Comparison of ENCODE assay signal across 27 cellular contexts in the genomic region with DNA sequence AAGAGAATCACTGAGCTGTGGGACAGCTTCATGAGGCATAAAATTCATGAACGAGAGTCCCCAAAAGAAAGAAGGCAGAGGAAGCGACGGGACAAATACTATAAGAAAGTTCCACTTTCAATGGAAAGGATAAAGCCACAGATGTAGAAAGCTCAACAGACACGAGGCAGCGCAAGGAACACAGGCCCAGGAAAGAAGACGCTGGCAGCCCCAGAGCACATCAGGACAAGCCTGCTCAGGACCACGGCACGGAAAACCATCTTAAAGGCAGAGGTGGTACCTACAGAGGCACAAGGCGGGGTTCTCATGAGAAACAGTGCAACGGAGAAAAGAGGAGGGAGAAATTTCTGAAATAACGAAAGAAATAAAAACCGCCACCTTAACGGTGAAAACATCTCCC.
"Had no signal": no experiment of that assay in that cellular context is flagged by ENCODE, and none has a peak within 500 bp of the region (broad histone marks: within the 10 kb centered on the region; RNA-seq: fewer than 3 reads in every experiment).

No MANE protein-coding gene starts in this region.

- H3K36me3 ChIP-seq: breast epithelium had no signal

- H3K27me3 ChIP-seq: breast epithelium had no signal

- H3K9me3 ChIP-seq: breast epithelium had no signal

- H3K4me3 Mint-ChIP-seq: activated CD4-positive, alpha-beta memory T cell treated with anti-CD3 and anti-CD28 coated beads for 36 hours; activated CD4-positive, alpha-beta T cell treated with anti-CD3 and anti-CD28 coated beads, Interleukin-2, amount 10 ng/mL, durations not matched to agents 7 days and 5 days; IgD-negative memory B cell; T-cell had no signal

- H3K27ac Mint-ChIP-seq: activated CD4-positive, alpha-beta T cell treated with anti-CD3 and anti-CD28 coated beads, Interleukin-2, amount 10 ng/mL, durations not matched to agents 7 days and 5 days; activated naive CD4-positive, alpha-beta T cell treated with anti-CD3 and anti-CD28 coated beads, Interleukin-2, amount 50 U/mL, for 72 hours; T-cell had no signal

- H3K27ac ChIP-seq: breast epithelium, SK-N-MC had no signal

- H3K4me3 ChIP-seq: breast epithelium, SK-N-MC had no signal

- DNase-seq: activated CD4-positive, alpha-beta memory T cell treated with anti-CD3 and anti-CD28 coated beads for 36 hours; activated CD4-positive, alpha-beta T cell treated with anti-CD3 and anti-CD28 coated beads, Interleukin-2, amount 10 ng/mL, durations not matched to agents 7 days and 5 days; activated CD4-positive, CD25-positive, alpha-beta regulatory T cell; activated CD8-positive, alpha-beta memory T cell treated with anti-CD3 and anti-CD28 coated beads for 24 hours; activated T-cell treated with anti-CD3 and anti-CD28 coated beads, Interleukin-2, amount 50 U/mL, for 48 hours; anterior cingulate cortex; caudate nucleus; KG1; NCI-H1092; NCI-H1417; NCI-H1930; NCI-H2107; NCI-H2171 treated with DMSO at 0.1 percent for 48 hours; NCI-H226; NCI-H526; NCI-H82; OCI-M1; RPMI8226; T-cell; T-helper 2 cell; T1000 had no signal

- H3K27me3 Mint-ChIP-seq: activated CD4-positive, alpha-beta memory T cell treated with anti-CD3 and anti-CD28 coated beads for 36 hours; IgD-negative memory B cell; T-cell had no signal

- H3K4me1 ChIP-seq: breast epithelium had no signal

- ATAC-seq: activated naive CD4-positive, alpha-beta T cell treated with anti-CD3 and anti-CD28 coated beads, Interleukin-2, amount 50 U/mL, for 72 hours; Panc1; Right ventricle myocardium inferior; T-cell had no signal
